9 cellular contexts compared by ENCODE assay signal in the genomic region with DNA sequence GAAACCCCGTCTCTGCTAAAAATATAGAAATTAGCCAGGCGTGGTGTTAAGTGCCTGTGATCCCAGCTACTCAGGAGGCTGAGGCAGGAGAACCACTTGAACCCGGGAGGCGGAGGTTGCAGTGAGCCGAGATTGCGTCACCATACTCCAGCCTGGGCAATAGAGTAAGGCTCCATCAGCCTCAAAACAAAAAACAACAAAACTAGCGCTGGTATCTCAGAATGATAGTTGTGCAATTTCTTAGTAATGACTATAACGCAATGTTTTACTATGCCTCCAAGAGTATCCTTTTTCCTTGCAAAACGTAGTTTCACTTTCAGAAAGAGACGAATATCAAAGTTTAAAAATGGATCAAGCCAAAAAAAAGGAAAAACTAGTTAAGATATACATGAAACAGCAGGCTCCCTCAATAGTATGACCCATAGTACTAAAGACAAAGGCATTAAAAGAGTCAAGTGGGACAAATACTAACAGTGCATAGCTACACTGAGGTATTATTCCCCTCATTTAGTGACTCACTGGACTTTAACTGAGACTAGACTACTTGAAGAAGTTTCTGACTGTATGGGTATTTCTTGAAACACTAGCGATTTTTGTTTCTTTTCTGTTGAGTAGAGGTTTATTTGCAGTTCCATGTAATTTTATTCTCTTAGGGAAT. TPM values are rescaled to one million over a fixed set of nuclear protein-coding genes. Genes with fewer than 3 reads are reported as not detected.
DNase-seq lines count a peak whose midpoint lies in the region; ATAC-seq, FAIRE-seq and TF ChIP-seq lines count a peak whose summit lies in the region.
"Had no signal": no experiment of that assay in that cellular context is flagged by ENCODE, and none has a peak within 500 bp of the region (broad histone marks: within the 10 kb centered on the region; RNA-seq: fewer than 3 reads in every experiment).

No MANE protein-coding gene starts in this region.

- no peak for DNase-seq in CD4-positive, CD25-positive, alpha-beta regulatory T cell
- DNase-seq in RCC 7860 (ENCODE audit: low spot score): peak; percentile 14
- no peak for DNase-seq in pancreas
- no peak for DNase-seq in erythroblast (lab: John Stamatoyannopoulos, UW)
- no peak for DNase-seq in GM10248 (ENCODE audit: extremely low spot score)
- DNase-seq in GM03348 (ENCODE audit: low spot score): no peak
- DNase-seq: islet precursor cell had no signal

- H3K36me3 Mint-ChIP-seq in CD4-positive, CD25-positive, alpha-beta regulatory T cell: peaks cover 2% of the 10 kb centered on the region

- FAIRE-seq in RCC 7860 (lab: Jason Lieb, UNC) (no peak), pancreas (lab: Jason Lieb, UNC) (no peak)

- H3K27me3 ChIP-seq in CD4-positive, CD25-positive, alpha-beta regulatory T cell (ENCODE audit: control insufficient read depth, insufficient read depth, low read length): peaks cover 5% of the 10 kb centered on the region
- no peaks in the 10 kb centered on the region for H3K27me3 ChIP-seq in pancreas

- H3K9me3 ChIP-seq in CD4-positive, CD25-positive, alpha-beta regulatory T cell (ENCODE audit: control insufficient read depth in 2 of 2, low read length in 2 of 2): no peaks in the 10 kb centered on the region
- H3K9me3 ChIP-seq in pancreas: no peaks in the 10 kb centered on the region

- H3K27ac ChIP-seq in CD4-positive, CD25-positive, alpha-beta regulatory T cell (ENCODE audit: insufficient read depth, low read length, poor library complexity, severe bottlenecking): peak overlapping the region; percentile 56
- H3K27ac ChIP-seq in pancreas: peak overlapping the region in 2 of 4 donors; percentile 43 to 58

- TF ChIP-seq CTCF in pancreas (IDR thresholded peaks at IDR 0.05) (no peak), GM10248 (IDR thresholded peaks at IDR 0.05; ENCODE audit: control extremely low read depth, extremely low read depth, low read depth, missing control alignments) (no peak)

- ATAC-seq in CD4-positive, CD25-positive, alpha-beta regulatory T cell (ENCODE audit: low read depth in 2 of 2): peak; percentile 51 to 52
- ATAC-seq in esophagus mucosa (peak; percentile 57), pancreas (peak in 3 of 4 donors; percentile 38 to 82 (median 80)), HG02973 (IDR thresholded peaks at IDR 0.05; ENCODE audit: unreplicated experiment) (no peak)

- H3K36me3 ChIP-seq in CD4-positive, CD25-positive, alpha-beta regulatory T cell (ENCODE audit: control insufficient read depth, insufficient read depth, low read length): no peaks in the 10 kb centered on the region
- no peaks in the 10 kb centered on the region for H3K36me3 ChIP-seq in pancreas

- H3K9me3 Mint-ChIP-seq in CD4-positive, CD25-positive, alpha-beta regulatory T cell: peaks cover 0 to 2% (median 0%) of the 10 kb centered on the region in 7 donors

- H3K27me3 Mint-ChIP-seq in CD4-positive, CD25-positive, alpha-beta regulatory T cell: peaks cover 14% of the 10 kb centered on the region

- CTCF ChIA-PET in GM10248 (lab: Yijun Ruan, JAX): interaction anchor here (1.0 kb wide), 1 partner anchor 16 kb away, joined by 3 read pairs; no protein-coding TSS in a partner anchor

- H3K4me1 Mint-ChIP-seq in CD4-positive, CD25-positive, alpha-beta regulatory T cell: peaks cover 36 to 80% (median 53%) of the 10 kb centered on the region in 4 donors

- H3K27ac Mint-ChIP-seq in CD4-positive, CD25-positive, alpha-beta regulatory T cell: peak overlapping the region; percentile 94 to 97 (median 95)

- H3K4me3 Mint-ChIP-seq in CD4-positive, CD25-positive, alpha-beta regulatory T cell: peak overlapping the region; percentile 34 to 86 (median 80)

- POLR2A ChIA-PET in GM10248 (lab: Yijun Ruan, JAX): no interaction called here

- H3K4me3 ChIP-seq in CD4-positive, CD25-positive, alpha-beta regulatory T cell (ENCODE audit: low read depth, low read length): peak overlapping the region; percentile 54
- no peak overlapping the region for H3K4me3 ChIP-seq in pancreas

- peaks cover 50% of the 10 kb centered on the region for H3K4me1 ChIP-seq in CD4-positive, CD25-positive, alpha-beta regulatory T cell (ENCODE audit: control insufficient read depth, insufficient read depth, low read length, poor library complexity, severe bottlenecking)
- no peaks in the 10 kb centered on the region for H3K4me1 ChIP-seq in pancreas

- no peak for TF ChIP-seq POLR2A in erythroblast (IDR thresholded peaks at IDR 0.05; ENCODE audit: low read length)

- 76 to 82% methylated on average over 11 of the region's 11 CpGs for WGBS in pancreas, 2 donors

- intact Hi-C loops in pancreas (cut with DNase I): no loop called here

RNA-seq across cellular contexts. Expression of gene ITM2B, which starts 10.5 kb away (rescaled TPM):
- 324 TPM for total RNA-seq in CD4-positive, CD25-positive, alpha-beta regulatory T cell
- polyA plus RNA-seq in CD4-positive, CD25-positive, alpha-beta regulatory T cell: 1,000 to 10,000 TPM; 1,031 to 1,148 (median 1,078) TPM
- total RNA-seq in esophagus mucosa (626 TPM), pancreas (100 to 1,000 TPM; 138 to 361 (median 186) TPM)
- polyA plus RNA-seq in pancreas: 100 to 1,000 TPM; 114 to 329 TPM
